Comparison of ENCODE assay signal across 19 cellular contexts in genomic region chr7:40437936-40438634, GRCh38.
A peak's percentile ranks its signal among the peaks of the same experiment; 100 is the strongest.
DNase-seq lines count a peak whose midpoint lies in the region; ATAC-seq and TF ChIP-seq lines count a peak whose summit lies in the region.
"Had no signal": no experiment of that assay in that cellular context is flagged by ENCODE, and none has a peak within 500 bp of the region (broad histone marks: within the 10 kb centered on the region; RNA-seq: fewer than 3 reads in every experiment).

No MANE protein-coding gene starts in this region.

- H3K9ac ChIP-seq in colonic mucosa (ENCODE audit: low read depth in 2 of 2, low read length in 2 of 2), result no peak overlapping the region

- H3K4me3 ChIP-seq in choroid plexus epithelial cell (ENCODE audit: low read depth, low read length), result no peak overlapping the region
- no peak overlapping the region for H3K4me3 ChIP-seq in colonic mucosa
- H3K4me3 ChIP-seq: heart right ventricle, upper lobe of left lung had no signal

- DNase-seq in ACHN, result peak; percentile 29
- peak; percentile 52 for DNase-seq in LHCN-M2 (ENCODE audit: low read depth)
- DNase-seq in choroid plexus epithelial cell (ENCODE audit: low read depth), result peak; percentile 60
- DNase-seq in myocyte (ENCODE audit: low read depth), result peak; percentile 40
- DNase-seq in NCI-H748 treated with DMSO at 0.1 percent for 48 hours (lab: John Stamatoyannopoulos, UW), result no peak
- DNase-seq in stimulated activated CD4-positive, alpha-beta T cell treated with anti-CD3 and anti-CD28 coated beads, Interleukin-4, amount 100 ng/mL, for 24 hours, result no peak
- no peak for DNase-seq in colonic mucosa
- DNase-seq: activated CD4-positive, CD25-positive, alpha-beta regulatory T cell; activated CD8-positive, alpha-beta memory T cell treated with anti-CD3 and anti-CD28 coated beads, Interleukin-2, amount 10 ng/mL, durations not matched to agents 7 days and 5 days; activated naive CD4-positive, alpha-beta T cell treated with anti-CD3 and anti-CD28 coated beads for 36 hours; H9; heart right ventricle; NCI-H146; NCI-H510A; stimulated activated CD4-positive, alpha-beta T cell treated with anti-CD3 and anti-CD28 coated beads, Interleukin-4, amount 100 ng/mL, for 4 hours; T-cell; upper lobe of left lung had no signal

- no peaks in the 10 kb centered on the region for H3K27me3 ChIP-seq in colonic mucosa
- H3K27me3 ChIP-seq: heart right ventricle, upper lobe of left lung had no signal

- no peak overlapping the region for H3K27ac ChIP-seq in colonic mucosa
- H3K27ac ChIP-seq: heart right ventricle, upper lobe of left lung had no signal

- TF ChIP-seq CTCF in choroid plexus epithelial cell (conservative IDR thresholded peaks at IDR 0.05; ENCODE audit: low read depth, low read length), result no peak
- no peak for TF ChIP-seq CTCF in colonic mucosa (IDR thresholded peaks at IDR 0.05)

- H3K36me3 ChIP-seq in colonic mucosa, result no peaks in the 10 kb centered on the region
- H3K36me3 ChIP-seq: heart right ventricle, upper lobe of left lung had no signal

- in situ Hi-C loops in ACHN (cut with HindIII; ENCODE audit: low pct_ligation_motif_present, low pct_unique_long_range_greater_than_20kb, low sequenced_read_pairs), result no loop called here

- no peaks in the 10 kb centered on the region for H3K9me3 ChIP-seq in colonic mucosa

- intact Hi-C loops in colonic mucosa (cut with DNase I), result no loop called here

- no peak for ATAC-seq in GM21390 (IDR thresholded peaks at IDR 0.05; ENCODE audit: unreplicated experiment)
- ATAC-seq: activated CD8-positive, alpha-beta memory T cell treated with anti-CD3 and anti-CD28 coated beads, Interleukin-2, amount 10 ng/mL, durations not matched to agents 7 days and 5 days; Panc1; T-cell had no signal

- H3K4me1 ChIP-seq in colonic mucosa, result no peaks in the 10 kb centered on the region
- H3K4me1 ChIP-seq: upper lobe of left lung had no signal

Comparison
In these comparisons a context has a peak if more than half of its experiments do, and no peak if none do; other contexts are left out.
1. DNase-seq: peak in ACHN (single experiment), LHCN-M2 (single experiment), choroid plexus epithelial cell (single experiment) and myocyte (single experiment); none in NCI-H748 treated with DMSO at 0.1 percent for 48 hours (single experiment), stimulated activated CD4-positive, alpha-beta T cell treated with anti-CD3 and anti-CD28 coated beads, Interleukin-4, amount 100 ng/mL, for 24 hours (single experiment) and colonic mucosa (single experiment).